Comparison of ENCODE assay signal across 9 cellular contexts in the genomic region with DNA sequence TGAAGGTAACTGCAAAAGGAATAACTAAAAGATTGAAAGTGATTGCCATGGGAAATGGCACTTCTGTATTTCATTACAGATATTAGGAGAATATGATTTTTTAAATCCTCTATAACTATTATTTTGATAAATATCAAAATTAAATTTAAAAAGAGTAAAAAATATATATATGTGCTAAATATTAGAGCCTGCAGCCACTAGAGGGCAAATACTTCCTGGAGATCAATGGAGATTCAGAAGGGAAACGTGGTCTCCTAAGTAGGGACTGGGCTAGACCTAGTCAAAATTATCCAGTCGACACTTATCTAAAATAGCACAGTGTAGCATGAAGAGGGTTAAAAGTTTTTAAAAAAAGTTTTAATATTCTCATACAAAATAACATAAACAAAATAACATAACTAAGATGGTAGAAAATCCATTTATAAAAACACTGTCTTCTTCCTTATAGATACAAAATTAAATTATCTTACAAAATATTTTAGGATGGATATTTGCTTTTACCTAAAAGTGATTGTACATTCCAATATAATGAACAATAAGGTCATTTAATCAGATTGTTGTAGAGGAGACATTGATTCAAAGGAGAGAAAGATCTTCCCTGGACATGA.
DNase-seq lines count a peak whose midpoint lies in the region; ATAC-seq and TF ChIP-seq lines count a peak whose summit lies in the region.
"Had no signal": no experiment of that assay in that cellular context is flagged by ENCODE, and none has a peak within 500 bp of the region (broad histone marks: within the 10 kb centered on the region; RNA-seq: fewer than 3 reads in every experiment).

No MANE protein-coding gene starts in this region.

- TF ChIP-seq CTCF in AG04450 (IDR thresholded peaks at IDR 0.05; ENCODE audit: low read depth, low read length) (peak; percentile 57), OCI-LY7 (conservative IDR thresholded peaks at IDR 0.05; ENCODE audit: low read length) (peak; percentile 64), foreskin fibroblast (IDR thresholded peaks at IDR 0.05; ENCODE audit: low read depth, low read length) (peak; percentile 35)

- no peaks in the 10 kb centered on the region for H3K36me3 Mint-ChIP-seq in activated T-cell treated with anti-CD3 and anti-CD28 coated beads, Interleukin-2, amount 50 U/mL, for 24 hours (ENCODE audit: low read depth)

- H3K27ac ChIP-seq in AG04450 (ENCODE audit: low read depth, low read length) (no peak overlapping the region), OCI-LY7 (ENCODE audit: low read depth, low read length, poor library complexity, severe bottlenecking) (no peak overlapping the region)
- H3K27ac ChIP-seq: ovary had no signal

- peaks cover 6% of the 10 kb centered on the region for H3K4me1 Mint-ChIP-seq in activated T-cell treated with anti-CD3 and anti-CD28 coated beads, Interleukin-2, amount 50 U/mL, for 24 hours (ENCODE audit: low read depth)

- H3K79me2 ChIP-seq in OCI-LY7 (ENCODE audit: insufficient read depth, low read depth, low read length) = no peaks in the 10 kb centered on the region

- H3K36me3 ChIP-seq in OCI-LY7 (ENCODE audit: insufficient read depth, low read length) = no peaks in the 10 kb centered on the region
- H3K36me3 ChIP-seq: ovary had no signal

- no peaks in the 10 kb centered on the region for H3K9me3 Mint-ChIP-seq in activated T-cell treated with anti-CD3 and anti-CD28 coated beads, Interleukin-2, amount 50 U/mL, for 24 hours

- H3K4me1 ChIP-seq in OCI-LY7 (ENCODE audit: insufficient read depth, low read length, poor library complexity, severe bottlenecking) = no peaks in the 10 kb centered on the region

- BruUV-seq in OCI-LY7 (replicated peaks; lab: Mats Ljungman, UMichigan) = no TSS peak

- no peak overlapping the region for H3K27ac Mint-ChIP-seq in activated T-cell treated with anti-CD3 and anti-CD28 coated beads, Interleukin-2, amount 50 U/mL, for 24 hours

- H3K4me3 ChIP-seq in AG04450 (ENCODE audit: low read depth, low read length) (no peak overlapping the region), OCI-LY7 (ENCODE audit: low read depth, low read length, poor library complexity, severe bottlenecking) (no peak overlapping the region), foreskin fibroblast (ENCODE audit: low read depth in 1 of 2, low read length in 2 of 2) (no peak overlapping the region)
- H3K4me3 ChIP-seq: ovary had no signal

- H2AFZ ChIP-seq in OCI-LY7 (ENCODE audit: low read length) = no peak overlapping the region

- no peak for DNase-seq in AG04450 (ENCODE audit: low read depth, low spot score)
- peak; percentile 6 for DNase-seq in OCI-LY7 (ENCODE audit: low spot score)
- DNase-seq in foreskin fibroblast = peak; percentile 47 to 80
- no peak for DNase-seq in islet precursor cell
- no peak for DNase-seq in activated CD4-positive, alpha-beta T cell treated with anti-CD3 and anti-CD28 coated beads for 48 hours
- no peak for DNase-seq in activated T-cell treated with anti-CD3 and anti-CD28 coated beads, Interleukin-2, amount 50 U/mL, for 24 hours
- no peak for DNase-seq in NCI-H2107 treated with DMSO at 0.1 percent for 48 hours (lab: John Stamatoyannopoulos, UW; ENCODE audit: unreplicated experiment)
- DNase-seq: ovary had no signal

- no peaks in the 10 kb centered on the region for H3K27me3 Mint-ChIP-seq in activated T-cell treated with anti-CD3 and anti-CD28 coated beads, Interleukin-2, amount 50 U/mL, for 24 hours

- no peaks in the 10 kb centered on the region for H4K20me1 ChIP-seq in OCI-LY7 (ENCODE audit: insufficient read depth, low read length)

- intact Hi-C loops in OCI-LY7 (cut with micrococcal nuclease; ENCODE audit: unreplicated experiment) = no loop called here

- CTCF ChIA-PET in AG04450 (lab: Charles Lee) (interaction anchor here (0.6 kb wide), 1 partner anchor 105 kb away, joined by 4 read pairs; no protein-coding TSS in a partner anchor), OCI-LY7 (lab: Charles Lee; ENCODE audit: unreplicated experiment) (no interaction called here)

- H3K27me3 ChIP-seq in AG04450 (ENCODE audit: control insufficient read depth, insufficient read depth, low read length) = no peaks in the 10 kb centered on the region
- H3K27me3 ChIP-seq: ovary had no signal

- POLR2A ChIA-PET in AG04450 (lab: Yijun Ruan, JAX) = no interaction called here
- POLR2A ChIA-PET in OCI-LY7 (lab: Charles Lee) = no interaction called here

- peak; percentile 35 for ATAC-seq in GM18868 (IDR thresholded peaks at IDR 0.05; ENCODE audit: unreplicated experiment)

- H3K9me3 ChIP-seq in AG04450 (ENCODE audit: control insufficient read depth, insufficient read depth, low read length) (no peaks in the 10 kb centered on the region), OCI-LY7 (ENCODE audit: low read length) (no peaks in the 10 kb centered on the region)
- H3K9me3 ChIP-seq: ovary had no signal

- H3K4me3 Mint-ChIP-seq in activated T-cell treated with anti-CD3 and anti-CD28 coated beads, Interleukin-2, amount 50 U/mL, for 24 hours = no peak overlapping the region

- H3K9me2 ChIP-seq in OCI-LY7 (ENCODE audit: insufficient read depth, low read length) = no peaks in the 10 kb centered on the region

- H3K4me2 ChIP-seq in OCI-LY7 (ENCODE audit: low read length) = no peak overlapping the region

Comparison
In these comparisons a context has a peak if more than half of its experiments do, and no peak if none do; other contexts are left out.
1. DNase-seq: peak in OCI-LY7 (single experiment) and foreskin fibroblast (2 of 2); none in AG04450 (single experiment), islet precursor cell (single experiment), activated CD4-positive, alpha-beta T cell treated with anti-CD3 and anti-CD28 coated beads for 48 hours (single experiment), activated T-cell treated with anti-CD3 and anti-CD28 coated beads, Interleukin-2, amount 50 U/mL, for 24 hours (single experiment) and NCI-H2107 treated with DMSO at 0.1 percent for 48 hours (single experiment).
2. Peak in every context shown above with its lines, with median percentiles within 50 percentile points of each other: CTCF ChIP-seq.